21 cellular contexts compared by ENCODE assay signal in genomic region chr4:53840643-53841042, GRCh38.
DNase-seq lines count a peak whose midpoint lies in the region; ATAC-seq and TF ChIP-seq lines count a peak whose summit lies in the region.
"Had no signal": no experiment of that assay in that cellular context is flagged by ENCODE, and none has a peak within 500 bp of the region (broad histone marks: within the 10 kb centered on the region; RNA-seq: fewer than 3 reads in every experiment).

No MANE protein-coding gene starts in this region.

- H4K8ac ChIP-seq in neuronal stem cell (ENCODE audit: low read depth, low read length), result no peak overlapping the region

- TF ChIP-seq CTCF in fibroblast of mammary gland (conservative IDR thresholded peaks at IDR 0.05; ENCODE audit: control insufficient read depth, insufficient read depth, low read depth, low read length), result no peak
- TF ChIP-seq CTCF in retinal pigment epithelial cell (conservative IDR thresholded peaks at IDR 0.05; ENCODE audit: low read depth, low read length), result no peak

- no CpG with 5 or more reads among the region's 2 CpGs for WGBS in neuronal stem cell (ENCODE audit: extremely low coverage in 2 of 2, insufficient read length in 2 of 2, insufficient replicate concordance in 1 of 2), 2 donors

- ATAC-seq in GM21423 (IDR thresholded peaks at IDR 0.05; ENCODE audit: unreplicated experiment), result no peak
- ATAC-seq: GM23338, psoas muscle, T-cell had no signal

- no peaks in the 10 kb centered on the region for H3K9me3 ChIP-seq in Karpas-422 (ENCODE audit: low read length)
- no peaks in the 10 kb centered on the region for H3K9me3 ChIP-seq in neuronal stem cell (replicated peaks in 1 of 2; ENCODE audit: control insufficient read depth in 2 of 2, insufficient read depth in 1 of 2, low read depth in 1 of 2, low read length in 2 of 2)
- H3K9me3 ChIP-seq: psoas muscle had no signal

- H3K4me2 ChIP-seq in Karpas-422 (ENCODE audit: low read depth, low read length, poor library complexity, severe bottlenecking) (no peak overlapping the region), neuronal stem cell (ENCODE audit: insufficient read depth, low read length, poor library complexity, severe bottlenecking) (no peak overlapping the region)
- H3K4me2 ChIP-seq: GM23338 had no signal

- H3K4ac ChIP-seq in neuronal stem cell (ENCODE audit: low read length), result no peak overlapping the region

- H3K27ac ChIP-seq in Karpas-422 (ENCODE audit: low read length) (no peak overlapping the region), neuronal stem cell (replicated peaks; ENCODE audit: low read length) (no peak overlapping the region)
- H3K27ac ChIP-seq: coronary artery, psoas muscle, upper lobe of left lung had no signal

- no peak overlapping the region for H4K91ac ChIP-seq in neuronal stem cell (ENCODE audit: low read depth, low read length, poor library complexity)

- no peak overlapping the region for H2AFZ ChIP-seq in Karpas-422 (ENCODE audit: low read length)
- no peak overlapping the region for H2AFZ ChIP-seq in neuronal stem cell (ENCODE audit: low read length)
- H2AFZ ChIP-seq: GM23338 had no signal

- H2BK12ac ChIP-seq in neuronal stem cell (ENCODE audit: low read length), result no peak overlapping the region

- no peaks in the 10 kb centered on the region for H3K9me2 ChIP-seq in Karpas-422 (replicated peaks; ENCODE audit: insufficient read depth, low read length)

- no peak overlapping the region for H2BK120ac ChIP-seq in neuronal stem cell (ENCODE audit: low read depth, low read length)

- H3K4me1 ChIP-seq in Karpas-422 (ENCODE audit: low read length), result no peaks in the 10 kb centered on the region
- peaks cover 0 to 10% of the 10 kb centered on the region in 2 donors for H3K4me1 ChIP-seq in neuronal stem cell (ENCODE audit: control insufficient read depth in 2 of 2, insufficient read depth in 1 of 2, low read depth in 1 of 2, low read length in 2 of 2)
- H3K4me1 ChIP-seq: psoas muscle, upper lobe of left lung had no signal

- H2BK15ac ChIP-seq in neuronal stem cell (ENCODE audit: low read length), result no peak overlapping the region

- H3K36me3 ChIP-seq in Karpas-422 (ENCODE audit: insufficient read depth, low read length) (no peaks in the 10 kb centered on the region), neuronal stem cell (replicated peaks in 1 of 2; ENCODE audit: control insufficient read depth in 2 of 2, insufficient read depth in 2 of 2, low read length in 2 of 2) (no peaks in the 10 kb centered on the region)
- H3K36me3 ChIP-seq: upper lobe of left lung had no signal

- intact Hi-C loops in head of caudate nucleus (cut with DNase I), result no loop called here

- H4K20me1 ChIP-seq in Karpas-422 (ENCODE audit: insufficient read depth, low read depth, low read length), result no peaks in the 10 kb centered on the region

- H3K9ac ChIP-seq in Karpas-422 (ENCODE audit: low read length) (no peak overlapping the region), neuronal stem cell (ENCODE audit: low read depth, low read length, poor library complexity) (no peak overlapping the region)

- H3K18ac ChIP-seq in neuronal stem cell (ENCODE audit: low read length), result no peak overlapping the region

- peak; percentile 26 for DNase-seq in Karpas-422
- peak; percentile 11 for DNase-seq in SW480 (ENCODE audit: low spot score)
- DNase-seq in fibroblast of mammary gland (ENCODE audit: low read depth), result peak; percentile 66
- DNase-seq in retinal pigment epithelial cell (ENCODE audit: low read depth), result peak; percentile 5
- no peak for DNase-seq in head of caudate nucleus
- DNase-seq in stimulated activated CD8-positive, alpha-beta memory T cell treated with anti-CD3 and anti-CD28 coated beads, Interleukin-4, amount 100 ng/mL, for 48 hours, result no peak
- DNase-seq in neuronal stem cell (ENCODE audit: low spot score), result no peak
- DNase-seq: activated CD4-positive, alpha-beta T cell treated with anti-CD3 and anti-CD28 coated beads for 1 hour; activated gamma-delta T cell; CD4-positive, alpha-beta T cell; endodermal cell; glutamatergic neuron; NCI-H1105; NCI-H2029; NCI-H82; psoas muscle; T-cell; upper lobe of left lung had no signal

- H3K23ac ChIP-seq in neuronal stem cell (ENCODE audit: low read depth, low read length, poor library complexity), result no peak overlapping the region

- H3K27me3 ChIP-seq in Karpas-422 (ENCODE audit: low read length), result no peaks in the 10 kb centered on the region
- peaks cover 0 to 3% (median 0%) of the 10 kb centered on the region in 3 experiments for H3K27me3 ChIP-seq in neuronal stem cell (ENCODE audit: control insufficient read depth in 3 of 3, insufficient read depth in 3 of 3, low read depth in 1 of 3, low read length in 3 of 3)
- H3K27me3 ChIP-seq: upper lobe of left lung had no signal

- H3K4me3 ChIP-seq in Karpas-422 (ENCODE audit: low read length) (no peak overlapping the region), fibroblast of mammary gland (ENCODE audit: control insufficient read depth, low read depth, low read length) (no peak overlapping the region), retinal pigment epithelial cell (ENCODE audit: low read length) (no peak overlapping the region), neuronal stem cell (ENCODE audit: low read length in 2 of 2) (no peak overlapping the region)
- H3K4me3 ChIP-seq: coronary artery, GM23338, psoas muscle, upper lobe of left lung had no signal

- H3K79me1 ChIP-seq in neuronal stem cell (ENCODE audit: low read depth, low read length), result no peaks in the 10 kb centered on the region

- no peak overlapping the region for H2BK5ac ChIP-seq in neuronal stem cell (ENCODE audit: low read length)

- H3K79me2 ChIP-seq in Karpas-422 (ENCODE audit: low read length), result no peaks in the 10 kb centered on the region

- no peak overlapping the region for H3K14ac ChIP-seq in neuronal stem cell (ENCODE audit: low read length)

- H2AK5ac ChIP-seq in neuronal stem cell (ENCODE audit: low read depth, low read length), result no peak overlapping the region

Comparison
In these comparisons a context has a peak if more than half of its experiments do, and no peak if none do; other contexts are left out.
1. DNase-seq: peak in Karpas-422 (single experiment), SW480 (single experiment), fibroblast of mammary gland (single experiment) and retinal pigment epithelial cell (single experiment); none in head of caudate nucleus (0 of 42), stimulated activated CD8-positive, alpha-beta memory T cell treated with anti-CD3 and anti-CD28 coated beads, Interleukin-4, amount 100 ng/mL, for 48 hours (single experiment) and neuronal stem cell (single experiment).